In genomic region chr2:75894170-75894569, GRCh38 we compare ENCODE assay signal across 14 cellular contexts.
A peak's percentile ranks its signal among the peaks of the same experiment; 100 is the strongest.
DNase-seq lines count a peak whose midpoint lies in the region; ATAC-seq and TF ChIP-seq lines count a peak whose summit lies in the region.
"Had no signal": no experiment of that assay in that cellular context is flagged by ENCODE, and none has a peak within 500 bp of the region (broad histone marks: within the 10 kb centered on the region; RNA-seq: fewer than 3 reads in every experiment).

No MANE protein-coding gene starts in this region.

- CTCF ChIA-PET in GM10248 (lab: Yijun Ruan, JAX): interaction anchor here (1.4 kb wide), 1 partner anchor 12 kb away, joined by 3 read pairs; no protein-coding TSS in a partner anchor

- ATAC-seq in GM19035 (IDR thresholded peaks at IDR 0.05; ENCODE audit: unreplicated experiment): peak; percentile 63
- ATAC-seq in HG02571 (IDR thresholded peaks at IDR 0.05; ENCODE audit: unreplicated experiment): peak; percentile 79
- ATAC-seq in HG03139 (IDR thresholded peaks at IDR 0.05; ENCODE audit: unreplicated experiment): peak; percentile 55
- ATAC-seq in left colon: no peak
- ATAC-seq: activated naive CD8-positive, alpha-beta T cell treated with anti-CD3 and anti-CD28 coated beads, Interleukin-2, amount 50 U/mL, for 24 hours had no signal

- DNase-seq in SK-N-DZ (ENCODE audit: low spot score) (no peak), left colon (no peak), GM10248 (ENCODE audit: extremely low spot score) (no peak), mucosa of gallbladder (ENCODE audit: low spot score) (no peak)
- DNase-seq: activated naive CD8-positive, alpha-beta T cell treated with anti-CD3 and anti-CD28 coated beads, Interleukin-2, amount 50 U/mL, for 24 hours; cerebellar nuclear complex; NCI-H2029 treated with DMSO at 0.1 percent for 48 hours; NCI-H774; stimulated activated naive CD4-positive, alpha-beta T cell treated with Interleukin-2 at 50 U/mL for 16 hours; T-helper 2 cell; uterus had no signal

- POLR2A ChIA-PET in GM10248 (lab: Yijun Ruan, JAX): no interaction called here

- no peak for TF ChIP-seq CTCF in GM10248 (IDR thresholded peaks at IDR 0.05; ENCODE audit: control extremely low read depth, extremely low read depth, low read depth, missing control alignments)

- intact Hi-C loops in left colon (cut with DNase I, micrococcal nuclease): no loop called here
